In the genomic region with DNA sequence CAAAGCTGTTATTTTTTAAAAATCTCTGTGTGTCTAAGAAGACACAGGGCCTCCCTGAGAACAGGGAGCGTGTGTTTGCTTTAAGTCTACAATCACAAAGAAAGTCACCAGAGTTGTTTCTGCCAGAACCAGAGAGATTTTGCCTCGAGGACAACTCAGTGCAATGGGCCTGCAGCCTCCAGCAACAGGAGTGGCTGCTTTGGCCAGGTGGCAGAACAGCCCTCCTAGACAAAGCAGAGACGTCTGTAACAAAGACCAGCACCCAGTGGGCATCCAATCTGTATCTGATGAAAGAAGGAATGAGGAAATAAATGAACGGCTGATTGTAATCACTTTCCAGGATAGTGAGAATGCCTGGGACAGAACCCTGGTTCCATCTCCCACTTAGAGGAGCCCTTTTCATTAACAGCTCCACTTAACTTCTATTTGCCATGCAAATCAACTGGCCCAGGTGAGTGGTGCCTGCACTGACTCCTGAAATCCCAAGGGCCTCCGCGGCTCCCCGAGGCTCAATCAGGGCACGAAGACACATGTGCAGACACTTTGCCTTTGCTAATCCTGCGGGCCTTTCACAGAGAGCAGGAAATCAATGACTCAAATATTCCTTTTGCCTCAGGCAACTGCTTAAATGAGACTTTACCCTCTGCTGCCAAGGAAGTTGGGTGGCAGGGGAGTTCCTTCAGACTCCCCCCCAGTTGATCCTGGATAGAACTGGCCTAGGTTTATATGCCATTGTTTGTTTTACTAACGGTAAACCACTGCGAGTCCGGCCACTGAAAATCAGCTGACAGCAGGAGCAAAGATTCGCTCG, we compare ENCODE assay signal across 10 cellular contexts.
DNase-seq lines count a peak whose midpoint lies in the region; ATAC-seq and TF ChIP-seq lines count a peak whose summit lies in the region.
"Had no signal": no experiment of that assay in that cellular context is flagged by ENCODE, and none has a peak within 500 bp of the region (broad histone marks: within the 10 kb centered on the region; RNA-seq: fewer than 3 reads in every experiment).

No MANE protein-coding gene starts in this region.

- H3K9me2 ChIP-seq in GM23338 (ENCODE audit: insufficient read depth), result peaks cover 15% of the 10 kb centered on the region; the same call in 1 of the 2 replicates

- H3K9me3 Mint-ChIP-seq in GM23338, result peaks cover 28% of the 10 kb centered on the region

- peaks cover 36% of the 10 kb centered on the region for H3K36me3 Mint-ChIP-seq in GM23338 (ENCODE audit: low read depth)

- H3K4me1 Mint-ChIP-seq in GM23338, result peaks cover 41% of the 10 kb centered on the region

- no peak overlapping the region for H3K4me3 Mint-ChIP-seq in GM23338

- ATAC-seq in GM23338 (no peak), GM21737 (IDR thresholded peaks at IDR 0.05; ENCODE audit: unreplicated experiment) (no peak)

- 0 out of 2 replicates have a peak overlapping the region, but pooled peaks have one; percentile 11 for H3K4me2 ChIP-seq in GM23338

- H3K79me2 ChIP-seq in GM23338 (replicated peaks; ENCODE audit: insufficient read depth), result no peaks in the 10 kb centered on the region

- TF ChIP-seq CTCF in GM23338 (conservative IDR thresholded peaks at IDR 0.05; ENCODE audit: low read depth in 2 of 2), result no peak
- TF ChIP-seq CTCF in prostate gland (IDR thresholded peaks at IDR 0.05), result no peak

- H3K9me3 ChIP-seq in prostate gland, result no peaks in the 10 kb centered on the region

- DNase-seq in GM23338 (ENCODE audit: low spot score) (peak; percentile 45), NCI-H526 (lab: John Stamatoyannopoulos, UW) (peak; percentile 76 to 87), epidermal melanocyte (ENCODE audit: insufficient read length, low spot score) (peak; percentile 59), prostate gland (ENCODE audit: low spot score) (peak; percentile 21), middle frontal gyrus (ENCODE audit: extremely low spot score, low spot score) (no peak), midbrain (lab: John Stamatoyannopoulos, UW) (no peak)
- DNase-seq: activated gamma-delta T cell, erythroblast, NCI-H510A had no signal

- 40% methylated on average over 14 of the region's 14 CpGs for WGBS in prostate gland

- H3K27ac ChIP-seq in GM23338 (ENCODE audit: low read depth) (peak overlapping the region; percentile 98), prostate gland (no peak overlapping the region)

- no peaks in the 10 kb centered on the region for H3K36me3 ChIP-seq in GM23338 (ENCODE audit: insufficient read depth)
- H3K36me3 ChIP-seq in prostate gland, result no peaks in the 10 kb centered on the region

- H3F3A ChIP-seq in GM23338 (replicated peaks; ENCODE audit: low read depth), result peaks cover 3% of the 10 kb centered on the region; the same call in 1 of the 2 replicates

- no peak for TF ChIP-seq POLR2A in prostate gland (IDR thresholded peaks at IDR 0.05)

- H3K27me3 Mint-ChIP-seq in GM23338 (ENCODE audit: insufficient read depth, low read depth, poor library complexity), result peaks cover 10% of the 10 kb centered on the region

- no peaks in the 10 kb centered on the region for H3K27me3 ChIP-seq in GM23338 (ENCODE audit: insufficient read depth)
- H3K27me3 ChIP-seq in prostate gland (replicated peaks; ENCODE audit: insufficient read depth), result no peaks in the 10 kb centered on the region

- intact Hi-C loops in prostate gland (cut with DNase I), result no loop called here

- 0 out of 2 replicates have a peak overlapping the region, but pooled peaks have one; percentile 47 for H3K27ac Mint-ChIP-seq in GM23338

- peaks cover 31% of the 10 kb centered on the region for H3K4me1 ChIP-seq in GM23338 (ENCODE audit: insufficient read depth)
- no peaks in the 10 kb centered on the region for H3K4me1 ChIP-seq in prostate gland (replicated peaks)

- peak overlapping the region; percentile 44 for H2AFZ ChIP-seq in GM23338

- H3K4me3 ChIP-seq in GM23338 (no peak overlapping the region), prostate gland (no peak overlapping the region)

- no peaks in the 10 kb centered on the region for H4K20me1 ChIP-seq in GM23338 (replicated peaks; ENCODE audit: insufficient read depth)

TF ChIP-seq in GM23338, 12 proteins besides CTCF, POLR2A, EP300 and RAD21:
- TF ChIP-seq ZNF331 (CRISPR knock-in tag; IDR thresholded peaks at IDR 0.05; ENCODE audit: low read depth) (no peak), ZNF114 (CRISPR knock-in tag; IDR thresholded peaks at IDR 0.05) (no peak), REST (IDR thresholded peaks at IDR 0.05; ENCODE audit: unreplicated experiment) (no peak)

Comparison
In these comparisons a context has a peak if more than half of its experiments do, and no peak if none do; other contexts are left out.
1. DNase-seq: peak in GM23338 (single experiment), NCI-H526 (2 of 2), epidermal melanocyte (single experiment) and prostate gland (single experiment); none in middle frontal gyrus (single experiment) and midbrain (single experiment).